ENCODE assay signal across 35 cellular contexts in the genomic region with DNA sequence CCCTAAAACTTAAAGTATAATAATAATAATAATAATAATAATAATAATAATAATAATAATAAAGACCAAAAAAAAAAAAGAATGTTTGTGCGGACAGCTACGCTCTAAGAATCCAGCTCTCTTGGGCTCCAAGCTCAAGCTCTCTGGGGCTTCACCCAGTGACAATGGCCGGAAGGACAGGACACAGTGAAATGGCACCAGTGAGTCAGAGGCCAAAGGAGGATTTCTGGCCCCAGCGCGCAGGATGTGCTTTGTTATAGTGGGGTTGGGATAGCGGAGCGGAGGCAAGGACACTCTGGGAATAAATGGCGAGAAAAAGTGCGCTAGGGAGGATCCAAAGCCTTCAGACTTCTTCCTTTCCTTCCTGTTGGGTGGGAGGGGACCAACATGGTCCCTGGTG.
"Had no signal": no experiment of that assay in that cellular context is flagged by ENCODE, and none has a peak within 500 bp of the region (broad histone marks: within the 10 kb centered on the region; RNA-seq: fewer than 3 reads in every experiment).

No MANE protein-coding gene starts in this region.

- H3K9me3 ChIP-seq: adrenal gland, body of pancreas, colonic mucosa, esophagus muscularis mucosa, gastrocnemius medialis, heart left ventricle had no signal

- H3K4me1 ChIP-seq: colonic mucosa, foreskin keratinocyte had no signal

- H3K4me3 ChIP-seq: adrenal gland, body of pancreas, cardiac muscle cell, colonic mucosa, esophagus muscularis mucosa, gastrocnemius medialis, heart left ventricle had no signal

- DNase-seq: activated B cell treated with CpG ODN at 0.5 μM for 24 hours; activated CD4-positive, alpha-beta T cell treated with anti-CD3 and anti-CD28 coated beads for 48 hours; activated CD4-positive, alpha-beta T cell treated with anti-CD3 and anti-CD28 coated beads, Interleukin-2, amount 50 U/mL, for 1 hour; activated CD4-positive, alpha-beta T cell treated with anti-CD3 and anti-CD28 coated beads, Interleukin-2, amount 50 U/mL, for 48 hours; activated CD8-positive, alpha-beta T cell treated with anti-CD3 and anti-CD28 coated beads for 36 hours; activated effector memory CD4-positive, alpha-beta T cell treated with anti-CD3 and anti-CD28 coated beads, Interleukin-2, amount 50 U/mL, for 16 hours; activated naive CD4-positive, alpha-beta T cell treated with anti-CD3 and anti-CD28 coated beads for 36 hours; activated naive CD8-positive, alpha-beta T cell treated with anti-CD3 and anti-CD28 coated beads for 36 hours; activated naive CD8-positive, alpha-beta T cell treated with anti-CD3 and anti-CD28 coated beads, Interleukin-2, amount 50 U/mL, for 24 hours; activated T-cell treated with anti-CD3 and anti-CD28 coated beads, Interleukin-2, amount 50 U/mL, for 1 hour; activated T-cell treated with anti-CD3 and anti-CD28 coated beads, Interleukin-2, amount 50 U/mL, for 48 hours; adrenal gland; amygdala; aorta; body of pancreas; central memory CD4-positive, alpha-beta T cell; cerebellar nuclear complex; effector CD4-positive, alpha-beta T cell; effector memory CD8-positive, alpha-beta T cell; erythroblast; foreskin keratinocyte; gastrocnemius medialis; glutamatergic neuron; T-helper 1 cell; T-helper 17 cell; T1000; WERI-Rb-1 had no signal

- H3K4me3 Mint-ChIP-seq: activated B cell treated with CpG ODN at 0.5 μM for 24 hours; activated CD8-positive, alpha-beta T cell treated with anti-CD3 and anti-CD28 coated beads for 36 hours; activated naive CD4-positive, alpha-beta T cell treated with anti-CD3 and anti-CD28 coated beads for 36 hours; activated naive CD4-positive, alpha-beta T cell treated with anti-CD3 and anti-CD28 coated beads, Interleukin-2, amount 50 U/mL, for 24 hours; activated naive CD8-positive, alpha-beta T cell treated with anti-CD3 and anti-CD28 coated beads for 36 hours; activated naive CD8-positive, alpha-beta T cell treated with anti-CD3 and anti-CD28 coated beads, Interleukin-2, amount 50 U/mL, for 24 hours; activated T-helper 1 cell treated with anti-CD3 and anti-CD28 coated beads, Interleukin-12 subunit alpha, Interleukin-12 subunit beta, Interleukin-2, Interleukin-4 antibody, amounts not matched to agents 30 ng/mL and 10 ng/mL and 1 ng/mL, durations not matched to agents 14 hours and 24 hours and 36 hours; effector memory CD8-positive, alpha-beta T cell; T-helper 17 cell; T-helper 2 cell treated with Interferon-gamma antibody and Interleukin-4, amounts not matched to agents 5 μg/mL and 100 μg/mL, for 36 hours had no signal

- H3K27ac ChIP-seq: adrenal gland, body of pancreas, cardiac muscle cell, colonic mucosa, esophagus muscularis mucosa, foreskin keratinocyte, gastrocnemius medialis, WERI-Rb-1 had no signal

- H3K27me3 ChIP-seq: adrenal gland, body of pancreas, colonic mucosa, esophagus muscularis mucosa, gastrocnemius medialis had no signal

- H3K9me3 Mint-ChIP-seq: activated B cell treated with CpG ODN at 0.5 μM for 24 hours; activated CD8-positive, alpha-beta T cell treated with anti-CD3 and anti-CD28 coated beads for 36 hours; activated naive CD4-positive, alpha-beta T cell treated with anti-CD3 and anti-CD28 coated beads for 36 hours; activated naive CD4-positive, alpha-beta T cell treated with anti-CD3 and anti-CD28 coated beads, Interleukin-2, amount 50 U/mL, for 24 hours; activated naive CD8-positive, alpha-beta T cell treated with anti-CD3 and anti-CD28 coated beads for 36 hours; activated naive CD8-positive, alpha-beta T cell treated with anti-CD3 and anti-CD28 coated beads, Interleukin-2, amount 50 U/mL, for 24 hours; activated T-helper 1 cell treated with anti-CD3 and anti-CD28 coated beads, Interleukin-12 subunit alpha, Interleukin-12 subunit beta, Interleukin-2, Interleukin-4 antibody, amounts not matched to agents 30 ng/mL and 10 ng/mL and 1 ng/mL, durations not matched to agents 14 hours and 24 hours and 36 hours; activated T-helper 2 cell treated with anti-CD3 and anti-CD28 coated beads, Interferon-gamma antibody, Interleukin-2, Interleukin-4, amounts not matched to agents 10 μg/mL and 5 μg/mL and 100 μg/mL, durations not matched to agents 14 hours and 24 hours and 36 hours; effector memory CD8-positive, alpha-beta T cell; T-helper 2 cell treated with Interferon-gamma antibody and Interleukin-4, amounts not matched to agents 5 μg/mL and 100 μg/mL, for 36 hours had no signal

- H3K27ac Mint-ChIP-seq: activated B cell treated with CpG ODN at 0.5 μM for 24 hours; activated CD8-positive, alpha-beta T cell treated with anti-CD3 and anti-CD28 coated beads for 36 hours; activated naive CD4-positive, alpha-beta T cell treated with anti-CD3 and anti-CD28 coated beads for 36 hours; activated naive CD4-positive, alpha-beta T cell treated with anti-CD3 and anti-CD28 coated beads, Interleukin-2, amount 50 U/mL, for 24 hours; activated naive CD8-positive, alpha-beta T cell treated with anti-CD3 and anti-CD28 coated beads for 36 hours; activated naive CD8-positive, alpha-beta T cell treated with anti-CD3 and anti-CD28 coated beads, Interleukin-2, amount 50 U/mL, for 24 hours; activated T-helper 1 cell treated with anti-CD3 and anti-CD28 coated beads, Interleukin-12 subunit alpha, Interleukin-12 subunit beta, Interleukin-2, Interleukin-4 antibody, amounts not matched to agents 30 ng/mL and 10 ng/mL and 1 ng/mL, durations not matched to agents 14 hours and 24 hours and 36 hours; activated T-helper 2 cell treated with anti-CD3 and anti-CD28 coated beads, Interferon-gamma antibody, Interleukin-2, Interleukin-4, amounts not matched to agents 10 μg/mL and 5 μg/mL and 100 μg/mL, durations not matched to agents 14 hours and 24 hours and 36 hours; effector memory CD8-positive, alpha-beta T cell; T-helper 17 cell; T-helper 2 cell treated with Interferon-gamma antibody and Interleukin-4, amounts not matched to agents 5 μg/mL and 100 μg/mL, for 36 hours had no signal

- H3K36me3 ChIP-seq: adrenal gland, cardiac muscle cell, colonic mucosa, esophagus muscularis mucosa, gastrocnemius medialis, heart left ventricle, WERI-Rb-1 had no signal
